11 cellular contexts compared by ENCODE assay signal in genomic region chr2:12341919-12342318, GRCh38.
"Had no signal": no experiment of that assay in that cellular context is flagged by ENCODE, and none has a peak within 500 bp of the region (broad histone marks: within the 10 kb centered on the region; RNA-seq: fewer than 3 reads in every experiment).

No MANE protein-coding gene starts in this region.

- H3K36me3 ChIP-seq: esophagus muscularis mucosa, left lung had no signal

- FAIRE-seq: endometrium, islet of Langerhans, TTC549 had no signal

- H3K4me1 ChIP-seq: esophagus muscularis mucosa, left lung had no signal

- H3K4me3 ChIP-seq: esophagus muscularis mucosa, left lung had no signal

- DNase-seq: activated CD4-positive, alpha-beta T cell treated with anti-CD3 and anti-CD28 coated beads, Interleukin-2, amount 50 U/mL, for 4 hours; activated naive CD4-positive, alpha-beta T cell; cortex of kidney; left lung; midbrain; retina; stimulated activated naive B cell treated with anti-CD40 and anti-IgM and Interleukin-4, amounts not matched to agents 10 μg/mL and 1 μg/mL and 100 μg/mL, for 72 hours had no signal

- H3K9me3 ChIP-seq: esophagus muscularis mucosa, left lung had no signal

- ATAC-seq: left lung; stimulated activated naive B cell treated with anti-CD40 and anti-IgM and Interleukin-4, amounts not matched to agents 10 μg/mL and 1 μg/mL and 100 μg/mL, for 72 hours had no signal

- H3K27ac ChIP-seq: esophagus muscularis mucosa, left lung had no signal

- H3K27me3 ChIP-seq: esophagus muscularis mucosa, left lung had no signal
